6 cellular contexts compared by ENCODE assay signal in the genomic region with DNA sequence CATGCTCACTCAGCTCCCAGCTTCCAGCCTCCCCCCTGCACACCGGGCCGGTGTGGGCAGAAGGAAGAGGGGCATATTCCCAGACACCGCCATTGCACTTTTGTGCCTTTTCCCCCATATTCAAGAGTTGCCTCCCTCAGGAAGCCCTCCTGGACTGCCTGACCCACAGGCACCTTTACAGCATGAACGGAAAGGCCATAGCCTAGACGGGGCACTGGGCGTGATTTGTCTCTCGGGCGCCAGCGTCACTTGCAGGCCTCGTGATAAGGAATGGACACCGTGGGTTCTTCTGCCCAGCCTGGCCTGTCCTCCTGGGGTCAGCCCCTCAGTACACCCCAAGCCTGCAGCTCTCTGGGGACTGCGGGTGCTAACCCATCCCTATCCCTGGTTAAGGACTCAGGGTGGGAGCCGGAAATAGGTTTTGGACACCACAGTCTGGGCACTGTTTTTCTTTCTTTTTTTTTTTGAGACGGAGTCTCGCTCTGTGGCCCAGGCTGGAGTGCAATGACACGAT. TPM values are rescaled to one million over a fixed set of nuclear protein-coding genes. Genes with fewer than 3 reads are reported as not detected.
A peak's percentile ranks its signal among the peaks of the same experiment; 100 is the strongest.
DNase-seq lines count a peak whose midpoint lies in the region; ATAC-seq, FAIRE-seq and TF ChIP-seq lines count a peak whose summit lies in the region.

No MANE protein-coding gene starts in this region.

- H3K27ac Mint-ChIP-seq in activated T-cell treated with anti-CD3 and anti-CD28 coated beads, Interleukin-2, amount 50 U/mL, for 72 hours: peak overlapping the region; percentile 95

- H3K4me1 ChIP-seq in right cardiac atrium (ENCODE audit: control insufficient read depth, insufficient read depth, low read length) (peaks cover 3% of the 10 kb centered on the region), urinary bladder (ENCODE audit: insufficient read depth) (no peaks in the 10 kb centered on the region)

- peak overlapping the region; percentile 90 to 97 for H3K4me3 Mint-ChIP-seq in activated T-cell treated with anti-CD3 and anti-CD28 coated beads, Interleukin-2, amount 50 U/mL, for 72 hours

- no peak for TF ChIP-seq POLR2A in GM12892 (IDR thresholded peaks at IDR 0.05; ENCODE audit: low read depth, low read length)

- H3K4me1 Mint-ChIP-seq in activated T-cell treated with anti-CD3 and anti-CD28 coated beads, Interleukin-2, amount 50 U/mL, for 72 hours (ENCODE audit: low read depth): peaks cover 72% of the 10 kb centered on the region

- H3K36me3 Mint-ChIP-seq in activated T-cell treated with anti-CD3 and anti-CD28 coated beads, Interleukin-2, amount 50 U/mL, for 72 hours (ENCODE audit: insufficient read depth in 2 of 2): peaks cover 0 to 9% of the 10 kb centered on the region in 2 donors

- ATAC-seq in activated T-cell treated with anti-CD3 and anti-CD28 coated beads, Interleukin-2, amount 50 U/mL, for 72 hours (replicated peaks in 1 of 2): peak; percentile 0 to 1
- peak; percentile 6 to 15 for ATAC-seq in right cardiac atrium

- intact Hi-C loops in right cardiac atrium (cut with DNase I): loop anchor here in 2 of 4 donors (5.0 kb wide), 2 partner anchors 41 to 46 kb away; a partner anchor contains a TSS

- no peaks in the 10 kb centered on the region for H3K27me3 Mint-ChIP-seq in activated T-cell treated with anti-CD3 and anti-CD28 coated beads, Interleukin-2, amount 50 U/mL, for 72 hours (ENCODE audit: low read depth)

- H3K4me3 ChIP-seq in right cardiac atrium (ENCODE audit: low read length) (peak overlapping the region; percentile 51), urinary bladder (ENCODE audit: low read depth, low read length) (peak overlapping the region; percentile 93)

- FAIRE-seq in GM12892 (lab: Jason Lieb, UNC): no peak

- WGBS in right cardiac atrium: 12% methylated on average over 16 of the region's 16 CpGs
- WGBS in urinary bladder: 16% methylated on average over 16 of the region's 16 CpGs

- H3K9me3 Mint-ChIP-seq in activated T-cell treated with anti-CD3 and anti-CD28 coated beads, Interleukin-2, amount 50 U/mL, for 72 hours: no peaks in the 10 kb centered on the region

- DNase-seq in activated T-cell treated with anti-CD3 and anti-CD28 coated beads, Interleukin-2, amount 50 U/mL, for 72 hours: no peak
- DNase-seq in activated T-cell treated with anti-CD3 and anti-CD28 coated beads, Interleukin-2, amount 50 U/mL, for 48 hours: no peak
- no peak for DNase-seq in right cardiac atrium
- no peak for DNase-seq in NCI-H1930 (lab: John Stamatoyannopoulos, UW)
- DNase-seq in GM12892 (ENCODE audit: insufficient read length): no peak

- H3K36me3 ChIP-seq in urinary bladder (ENCODE audit: insufficient read depth): no peaks in the 10 kb centered on the region

- H3K27ac ChIP-seq in right cardiac atrium (ENCODE audit: low read length) (peak overlapping the region; percentile 92), urinary bladder (ENCODE audit: low read depth) (peak overlapping the region; percentile 62)

- H3K27me3 ChIP-seq in right cardiac atrium (ENCODE audit: control insufficient read depth, insufficient read depth): no peaks in the 10 kb centered on the region

- H3K9me3 ChIP-seq in right cardiac atrium (ENCODE audit: control insufficient read depth, low read length): no peaks in the 10 kb centered on the region

RNA-seq across cellular contexts. Expression of a gene that starts 0.9 kb away (rescaled TPM):
- 100 to 1,000 TPM; 103 to 113 TPM for total RNA-seq in activated T-cell treated with anti-CD3 and anti-CD28 coated beads, Interleukin-2, amount 50 U/mL, for 72 hours
- total RNA-seq in right cardiac atrium: 100 to 1,000 TPM; 639 to 958 (median 854) TPM
- polyA plus RNA-seq in right cardiac atrium: 472 TPM
- 33.3 TPM for total RNA-seq in urinary bladder
- polyA plus RNA-seq in urinary bladder: 144 TPM
- 152 TPM for polyA plus RNA-seq in GM12892 (2012; ENCODE audit: missing spikeins)

RNA-seq across cellular contexts. Expression of a gene that starts 13.5 kb away (rescaled TPM):
- 10 to 100 TPM; 71.2 to 77.9 TPM for total RNA-seq in activated T-cell treated with anti-CD3 and anti-CD28 coated beads, Interleukin-2, amount 50 U/mL, for 72 hours
- total RNA-seq in right cardiac atrium (10 to 100 TPM; 45.8 to 63.0 (median 58.9) TPM), urinary bladder (32.5 TPM)
- polyA plus RNA-seq in right cardiac atrium (96.2 TPM), urinary bladder (76.4 TPM)
- 12.4 TPM for polyA plus RNA-seq in GM12892 (2012; ENCODE audit: missing spikeins)

RNA-seq across cellular contexts. Expression of a gene that starts 38.1 kb away (rescaled TPM):
- 1 to 10 TPM; 6.4 to 6.8 TPM for total RNA-seq in activated T-cell treated with anti-CD3 and anti-CD28 coated beads, Interleukin-2, amount 50 U/mL, for 72 hours
- total RNA-seq in right cardiac atrium (10 to 100 TPM in 3 of 4 donors, 1 to 10 TPM in 1; 9.5 to 12.4 (median 11.7) TPM), urinary bladder (24.2 TPM)
- polyA plus RNA-seq in right cardiac atrium (4.4 TPM), urinary bladder (19.1 TPM)
- polyA plus RNA-seq in GM12892 (2012; ENCODE audit: missing spikeins): 0.49 TPM

RNA-seq across cellular contexts. Expression of a gene that starts 46.2 kb away (rescaled TPM):
- 100 to 1,000 TPM; 112 to 126 TPM for total RNA-seq in activated T-cell treated with anti-CD3 and anti-CD28 coated beads, Interleukin-2, amount 50 U/mL, for 72 hours
- total RNA-seq in right cardiac atrium (10 to 100 TPM; 20.1 to 23.6 (median 22.4) TPM), urinary bladder (27.4 TPM)
- polyA plus RNA-seq in right cardiac atrium (15.3 TPM), urinary bladder (50.2 TPM)
- 122 TPM for polyA plus RNA-seq in GM12892 (2012; ENCODE audit: missing spikeins)

Comparison
In these comparisons a context has a peak if more than half of its experiments do, and no peak if none do; other contexts are left out.
1. RNA of a gene that starts 0.9 kb away (total RNA-seq): 639 to 958 TPM in right cardiac atrium; 103 to 113 TPM in activated T-cell treated with anti-CD3 and anti-CD28 coated beads, Interleukin-2, amount 50 U/mL, for 72 hours and 33.3 TPM in urinary bladder (single experiment); every median in the first group is over 4 times any median in the second.